In the genomic region with DNA sequence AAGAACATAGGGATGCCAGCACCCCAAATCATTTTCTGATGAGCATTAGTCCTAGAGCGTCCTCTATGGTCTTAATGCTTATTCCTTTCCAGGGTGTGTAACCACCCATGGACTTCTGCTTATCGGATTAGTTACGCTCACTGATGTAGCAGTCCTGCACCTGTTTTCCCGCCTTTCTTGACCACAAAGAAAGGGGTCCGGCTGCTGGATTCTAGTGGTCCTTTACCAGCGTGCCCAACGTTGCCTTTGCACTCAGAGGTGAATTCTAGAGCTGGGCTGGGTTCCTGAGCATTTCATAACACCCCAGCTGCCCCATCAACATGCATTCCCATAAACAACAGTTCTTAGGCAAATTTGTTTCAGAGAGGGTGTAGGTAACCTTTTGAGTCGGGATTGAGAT, we compare ENCODE assay signal across 6 cellular contexts. TPM values are rescaled to one million over a fixed set of nuclear protein-coding genes. Genes with fewer than 3 reads are reported as not detected.
"Had no signal": no experiment of that assay in that cellular context is flagged by ENCODE, and none has a peak within 500 bp of the region (broad histone marks: within the 10 kb centered on the region; RNA-seq: fewer than 3 reads in every experiment).

No MANE protein-coding gene starts in this region.

RNA-seq across cellular contexts. Expression of a gene that starts 56.3 kb away (rescaled TPM):
- total RNA-seq: OCI-LY7, Right ventricle myocardium inferior, Right ventricle myocardium superior, RPMI7951, SJSA1 had no signal
- polyA plus RNA-seq: SK-N-SH had no signal
